ENCODE assay signal across 1 cellular context in the genomic region with DNA sequence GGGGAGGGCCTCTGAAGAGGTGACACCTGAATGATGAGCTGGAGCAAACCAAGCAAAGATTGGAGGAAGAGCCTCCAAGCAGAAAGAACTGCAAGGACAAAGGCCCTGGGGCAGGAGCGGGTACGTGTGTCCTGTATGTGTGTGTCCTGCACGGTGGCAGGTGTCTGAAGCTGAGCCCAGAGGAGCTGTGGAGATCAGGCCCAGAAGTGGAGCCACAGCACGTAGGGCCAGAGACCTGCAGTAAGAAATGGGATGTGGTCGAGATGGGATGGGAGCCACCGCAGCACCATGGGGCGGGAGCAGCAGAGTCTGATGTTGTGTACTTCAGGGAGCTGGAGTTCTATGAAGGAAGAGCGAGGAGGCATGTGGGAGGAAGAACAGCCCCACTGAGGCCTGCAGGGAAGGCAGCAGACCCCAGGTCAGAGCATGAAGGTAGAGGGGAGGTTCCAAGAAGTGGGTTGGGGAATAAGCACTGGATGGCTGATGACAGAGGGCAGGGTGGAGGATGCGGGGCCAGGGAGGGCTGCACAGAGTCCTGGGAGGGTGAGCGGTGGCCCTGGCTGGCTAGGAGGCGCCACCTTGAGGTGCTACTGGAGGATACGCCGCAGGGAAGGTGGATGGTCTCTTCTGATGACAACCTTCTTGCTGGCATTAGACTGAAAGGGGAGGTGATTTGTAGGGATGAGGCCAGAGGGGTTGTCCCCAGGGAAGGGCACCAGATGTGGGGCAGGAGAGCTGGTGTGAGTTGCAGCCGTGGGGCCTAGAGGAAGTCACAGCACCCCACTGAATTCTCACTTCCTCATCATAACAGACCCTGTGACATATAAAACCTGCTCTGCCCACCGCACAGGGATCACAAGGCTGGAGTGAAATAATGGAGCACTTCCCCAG.
TF ChIP-seq lines count a peak whose summit lies in the region.

No MANE protein-coding gene starts in this region.

TF ChIP-seq in HepG2, 621 proteins besides CTCF, POLR2A, EP300 and RAD21 (continued from another document and continues in another):
- TF ChIP-seq MAZ (IDR thresholded peaks at IDR 0.05; ENCODE audit: borderline replicate concordance, low read depth, low read length) = no peak
- peak; percentile 37; the same call in 1 of the 2 replicates for TF ChIP-seq MAZ (CRISPR knock-in tag; IDR thresholded peaks at IDR 0.05; ENCODE audit: low read depth)
- peak; percentile 40; the same call in 1 of the 2 replicates for TF ChIP-seq ZNF616 (CRISPR knock-in tag; IDR thresholded peaks at IDR 0.05; ENCODE audit: low read depth)
- no peak for TF ChIP-seq ZNF124 (CRISPR knock-in tag; IDR thresholded peaks at IDR 0.05)
- TF ChIP-seq, protein P1, sequence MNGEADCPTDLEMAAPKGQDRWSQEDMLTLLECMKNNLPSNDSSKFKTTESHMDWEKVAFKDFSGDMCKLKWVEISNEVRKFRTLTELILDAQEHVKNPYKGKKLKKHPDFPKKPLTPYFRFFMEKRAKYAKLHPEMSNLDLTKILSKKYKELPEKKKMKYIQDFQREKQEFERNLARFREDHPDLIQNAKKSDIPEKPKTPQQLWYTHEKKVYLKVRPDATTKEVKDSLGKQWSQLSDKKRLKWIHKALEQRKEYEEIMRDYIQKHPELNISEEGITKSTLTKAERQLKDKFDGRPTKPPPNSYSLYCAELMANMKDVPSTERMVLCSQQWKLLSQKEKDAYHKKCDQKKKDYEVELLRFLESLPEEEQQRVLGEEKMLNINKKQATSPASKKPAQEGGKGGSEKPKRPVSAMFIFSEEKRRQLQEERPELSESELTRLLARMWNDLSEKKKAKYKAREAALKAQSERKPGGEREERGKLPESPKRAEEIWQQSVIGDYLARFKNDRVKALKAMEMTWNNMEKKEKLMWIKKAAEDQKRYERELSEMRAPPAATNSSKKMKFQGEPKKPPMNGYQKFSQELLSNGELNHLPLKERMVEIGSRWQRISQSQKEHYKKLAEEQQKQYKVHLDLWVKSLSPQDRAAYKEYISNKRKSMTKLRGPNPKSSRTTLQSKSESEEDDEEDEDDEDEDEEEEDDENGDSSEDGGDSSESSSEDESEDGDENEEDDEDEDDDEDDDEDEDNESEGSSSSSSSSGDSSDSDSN (CRISPR knock-in tag; IDR thresholded peaks at IDR 0.05) = peak; percentile 67
- no peak for TF ChIP-seq KLF15 (CRISPR knock-in tag; IDR thresholded peaks at IDR 0.05; ENCODE audit: borderline replicate concordance)
- TF ChIP-seq ZNF878 (CRISPR knock-in tag; IDR thresholded peaks at IDR 0.05) = no peak
- TF ChIP-seq IRF1 (CRISPR knock-in tag; IDR thresholded peaks at IDR 0.05; ENCODE audit: low read depth) = no peak
- no peak for TF ChIP-seq ZNF235 (CRISPR knock-in tag; IDR thresholded peaks at IDR 0.05; ENCODE audit: borderline replicate concordance)
- TF ChIP-seq ZHX1 (CRISPR knock-in tag; IDR thresholded peaks at IDR 0.05; ENCODE audit: low read depth) = no peak
- TF ChIP-seq FOXC1 (CRISPR knock-in tag; IDR thresholded peaks at IDR 0.05; ENCODE audit: borderline replicate concordance) = no peak
- no peak for TF ChIP-seq MATR3 (CRISPR knock-in tag; IDR thresholded peaks at IDR 0.05)
- no peak for TF ChIP-seq SPEN (CRISPR knock-in tag; IDR thresholded peaks at IDR 0.05; ENCODE audit: low read depth)
- no peak for TF ChIP-seq SALL2 (CRISPR knock-in tag; IDR thresholded peaks at IDR 0.05)
- no peak for TF ChIP-seq ZNF451 (CRISPR knock-in tag; IDR thresholded peaks at IDR 0.05)
- TF ChIP-seq FUBP1 (CRISPR knock-in tag; IDR thresholded peaks at IDR 0.05; ENCODE audit: borderline replicate concordance) = no peak; the same call in 1 of the 2 replicates
- TF ChIP-seq, protein P2, sequence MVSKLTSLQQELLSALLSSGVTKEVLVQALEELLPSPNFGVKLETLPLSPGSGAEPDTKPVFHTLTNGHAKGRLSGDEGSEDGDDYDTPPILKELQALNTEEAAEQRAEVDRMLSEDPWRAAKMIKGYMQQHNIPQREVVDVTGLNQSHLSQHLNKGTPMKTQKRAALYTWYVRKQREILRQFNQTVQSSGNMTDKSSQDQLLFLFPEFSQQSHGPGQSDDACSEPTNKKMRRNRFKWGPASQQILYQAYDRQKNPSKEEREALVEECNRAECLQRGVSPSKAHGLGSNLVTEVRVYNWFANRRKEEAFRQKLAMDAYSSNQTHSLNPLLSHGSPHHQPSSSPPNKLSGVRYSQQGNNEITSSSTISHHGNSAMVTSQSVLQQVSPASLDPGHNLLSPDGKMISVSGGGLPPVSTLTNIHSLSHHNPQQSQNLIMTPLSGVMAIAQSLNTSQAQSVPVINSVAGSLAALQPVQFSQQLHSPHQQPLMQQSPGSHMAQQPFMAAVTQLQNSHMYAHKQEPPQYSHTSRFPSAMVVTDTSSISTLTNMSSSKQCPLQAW (CRISPR knock-in tag; IDR thresholded peaks at IDR 0.05) = no peak
- no peak for TF ChIP-seq GZF1 (CRISPR knock-in tag; IDR thresholded peaks at IDR 0.05)
- TF ChIP-seq CCDC6 (CRISPR knock-in tag; IDR thresholded peaks at IDR 0.05) = no peak
- no peak for TF ChIP-seq ZBTB49 (CRISPR knock-in tag; IDR thresholded peaks at IDR 0.05; ENCODE audit: borderline replicate concordance)
- no peak for TF ChIP-seq ZNF317 (CRISPR knock-in tag; IDR thresholded peaks at IDR 0.05)
- no peak for TF ChIP-seq ZNF678 (CRISPR knock-in tag; IDR thresholded peaks at IDR 0.05)
- no peak for TF ChIP-seq SOX6 (IDR thresholded peaks at IDR 0.05)
- peak; percentile 35; the same call in 1 of the 2 replicates for TF ChIP-seq SOX6 (CRISPR knock-in tag; IDR thresholded peaks at IDR 0.05)
- TF ChIP-seq KAT2B (IDR thresholded peaks at IDR 0.05; ENCODE audit: borderline replicate concordance, low read depth, low read length) = no peak
- no peak for TF ChIP-seq ZNF672 (CRISPR knock-in tag; IDR thresholded peaks at IDR 0.05)
- no peak for TF ChIP-seq MIER3 (CRISPR knock-in tag; IDR thresholded peaks at IDR 0.05; ENCODE audit: borderline replicate concordance)
- TF ChIP-seq PREB (CRISPR knock-in tag; IDR thresholded peaks at IDR 0.05) = no peak
- no peak for TF ChIP-seq CCAR2 (optimal IDR thresholded peaks at IDR 0.05; ENCODE audit: low read depth, low read length)
- TF ChIP-seq ZNF713 (CRISPR knock-in tag; IDR thresholded peaks at IDR 0.05) = no peak
- TF ChIP-seq SALL1 (CRISPR knock-in tag; IDR thresholded peaks at IDR 0.05) = peak; percentile 20; the same call in 1 of the 2 replicates
- TF ChIP-seq NAIF1 (CRISPR knock-in tag; IDR thresholded peaks at IDR 0.05; ENCODE audit: borderline replicate concordance) = no peak
- TF ChIP-seq GATAD2A (CRISPR knock-in tag; IDR thresholded peaks at IDR 0.05) = no peak
- no peak for TF ChIP-seq ZNF562 (CRISPR knock-in tag; IDR thresholded peaks at IDR 0.05; ENCODE audit: borderline replicate concordance)
- TF ChIP-seq GABPB1 (CRISPR knock-in tag; IDR thresholded peaks at IDR 0.05) = peak; percentile 41; the same call in 1 of the 2 replicates
- TF ChIP-seq POLR2G (IDR thresholded peaks at IDR 0.05; ENCODE audit: low read depth, low read length) = no peak
- no peak for TF ChIP-seq RARA (CRISPR knock-in tag; IDR thresholded peaks at IDR 0.05)
- peak; percentile 49; the same call in 1 of the 2 replicates for TF ChIP-seq ZNF280D (CRISPR knock-in tag; IDR thresholded peaks at IDR 0.05)
- TF ChIP-seq DDIT3 (CRISPR knock-in tag; IDR thresholded peaks at IDR 0.05) = no peak
- TF ChIP-seq ZNF781 (CRISPR knock-in tag; IDR thresholded peaks at IDR 0.05; ENCODE audit: borderline replicate concordance, not compliant biosample characterization) = peak; percentile 54
- TF ChIP-seq ZNF556 (CRISPR knock-in tag; IDR thresholded peaks at IDR 0.05; ENCODE audit: borderline replicate concordance) = no peak
- no peak for TF ChIP-seq KDM6A (CRISPR knock-in tag; IDR thresholded peaks at IDR 0.05; ENCODE audit: low read depth)
- TF ChIP-seq ZNF7 (CRISPR knock-in tag; IDR thresholded peaks at IDR 0.05) = no peak
- TF ChIP-seq TRIM24 (CRISPR knock-in tag; IDR thresholded peaks at IDR 0.05) = no peak
